8 cellular contexts compared by ENCODE assay signal in the genomic region with DNA sequence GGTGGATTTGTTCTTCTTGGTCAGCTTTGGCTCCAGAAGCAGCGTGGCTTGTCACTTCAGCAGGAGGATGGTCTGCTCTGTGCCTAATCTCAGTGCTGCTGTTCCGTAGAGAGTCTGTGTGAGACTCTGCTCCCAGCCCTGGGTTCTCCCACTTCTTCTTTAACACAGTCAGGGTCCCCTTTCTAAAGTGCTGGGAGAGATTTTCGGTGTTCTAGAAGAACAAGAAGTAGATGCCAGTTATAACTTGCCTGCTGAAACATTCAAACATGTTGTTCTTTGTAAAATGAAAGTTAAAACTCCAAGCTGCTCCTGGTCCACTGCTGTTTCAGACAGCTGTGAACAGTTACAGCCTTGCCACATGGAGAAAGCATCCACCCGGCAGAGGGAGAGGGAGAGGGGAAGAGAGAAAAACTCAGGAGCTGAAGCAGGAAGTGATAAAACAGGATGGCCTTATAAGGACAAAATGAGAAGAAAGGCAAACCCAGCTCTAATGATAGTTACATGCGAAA. TPM values are rescaled to one million over a fixed set of nuclear protein-coding genes. Genes with fewer than 3 reads are reported as not detected.
A peak's percentile ranks its signal among the peaks of the same experiment; 100 is the strongest.
DNase-seq lines count a peak whose midpoint lies in the region; ATAC-seq and TF ChIP-seq lines count a peak whose summit lies in the region.

No MANE protein-coding gene starts in this region.

- POLR2A ChIA-PET in naive thymus-derived CD4-positive, alpha-beta T cell (lab: Charles Lee): interaction anchor here (0.7 to 3.3 kb wide), 9 partner anchors 10 to 163 kb away, joined by 3 to 44 read pairs (median 3); partner anchors contain the start of genes CERS5 and LIMA1

- H3K4me1 ChIP-seq in naive thymus-derived CD4-positive, alpha-beta T cell (ENCODE audit: control insufficient read depth in 2 of 2, insufficient read depth in 2 of 2, low read length in 2 of 2): peaks cover 11 to 23% of the 10 kb centered on the region in 2 donors

- H3K36me3 Mint-ChIP-seq in naive thymus-derived CD4-positive, alpha-beta T cell: peaks cover 0 to 3% (median 1%) of the 10 kb centered on the region in 5 donors
- H3K36me3 Mint-ChIP-seq in activated T-helper 2 cell treated with anti-CD3 and anti-CD28 coated beads, Interferon-gamma antibody, Interleukin-2, Interleukin-4, amounts not matched to agents 10 μg/mL and 5 μg/mL and 100 μg/mL, durations not matched to agents 14 hours and 24 hours and 36 hours (ENCODE audit: low read depth): peaks cover 31% of the 10 kb centered on the region

- TF ChIP-seq CTCF in fibroblast of pulmonary artery (IDR thresholded peaks at IDR 0.05; ENCODE audit: low read length, missing control alignments): peak; percentile 52

- no peaks in the 10 kb centered on the region for H3K27me3 Mint-ChIP-seq in naive thymus-derived CD4-positive, alpha-beta T cell
- no peaks in the 10 kb centered on the region for H3K27me3 Mint-ChIP-seq in activated T-helper 2 cell treated with anti-CD3 and anti-CD28 coated beads, Interferon-gamma antibody, Interleukin-2, Interleukin-4, amounts not matched to agents 10 μg/mL and 5 μg/mL and 100 μg/mL, durations not matched to agents 14 hours and 24 hours and 36 hours (ENCODE audit: low read depth)

- no peaks in the 10 kb centered on the region for H3K9me3 Mint-ChIP-seq in naive thymus-derived CD4-positive, alpha-beta T cell
- no peaks in the 10 kb centered on the region for H3K9me3 Mint-ChIP-seq in activated T-helper 2 cell treated with anti-CD3 and anti-CD28 coated beads, Interferon-gamma antibody, Interleukin-2, Interleukin-4, amounts not matched to agents 10 μg/mL and 5 μg/mL and 100 μg/mL, durations not matched to agents 14 hours and 24 hours and 36 hours

- no peak overlapping the region for H3K27ac Mint-ChIP-seq in naive thymus-derived CD4-positive, alpha-beta T cell
- H3K27ac Mint-ChIP-seq in activated T-helper 2 cell treated with anti-CD3 and anti-CD28 coated beads, Interferon-gamma antibody, Interleukin-2, Interleukin-4, amounts not matched to agents 10 μg/mL and 5 μg/mL and 100 μg/mL, durations not matched to agents 14 hours and 24 hours and 36 hours: no peak overlapping the region

- intact Hi-C loops in naive thymus-derived CD4-positive, alpha-beta T cell (cut with micrococcal nuclease): loop anchor here (1.0 to 5.0 kb wide), 4 partner anchors 35 to 180 kb away; partner anchors contain the start of genes LARP4 (in 2 of the 2), LIMA1 (in 2 of the 2) and SMARCD1 (in 1 of the 2)
- intact Hi-C loops in activated T-helper 2 cell treated with anti-CD3 and anti-CD28 coated beads, Interferon-gamma antibody, Interleukin-2, Interleukin-4, amounts not matched to agents 10 μg/mL and 5 μg/mL and 100 μg/mL, durations not matched to agents 14 hours and 24 hours and 36 hours (cut with micrococcal nuclease): loop anchor here (1.0 to 5.0 kb wide), 3 partner anchors 25 to 180 kb away; partner anchors contain the start of genes CERS5 and LARP4

- H3K4me1 Mint-ChIP-seq in naive thymus-derived CD4-positive, alpha-beta T cell: peaks cover 6 to 42% (median 33%) of the 10 kb centered on the region in 7 donors
- H3K4me1 Mint-ChIP-seq in activated T-helper 2 cell treated with anti-CD3 and anti-CD28 coated beads, Interferon-gamma antibody, Interleukin-2, Interleukin-4, amounts not matched to agents 10 μg/mL and 5 μg/mL and 100 μg/mL, durations not matched to agents 14 hours and 24 hours and 36 hours (ENCODE audit: low read depth): peaks cover 28% of the 10 kb centered on the region

- H3K9me3 ChIP-seq in naive thymus-derived CD4-positive, alpha-beta T cell (ENCODE audit: control insufficient read depth in 2 of 3, low read length in 3 of 3): no peaks in the 10 kb centered on the region

- H3K27me3 ChIP-seq in naive thymus-derived CD4-positive, alpha-beta T cell (ENCODE audit: control insufficient read depth in 2 of 2, insufficient read depth in 2 of 2, low read length in 2 of 2): no peaks in the 10 kb centered on the region

- no peak overlapping the region for H3K4me3 Mint-ChIP-seq in naive thymus-derived CD4-positive, alpha-beta T cell
- no peak overlapping the region for H3K4me3 Mint-ChIP-seq in activated T-helper 2 cell treated with anti-CD3 and anti-CD28 coated beads, Interferon-gamma antibody, Interleukin-2, Interleukin-4, amounts not matched to agents 10 μg/mL and 5 μg/mL and 100 μg/mL, durations not matched to agents 14 hours and 24 hours and 36 hours (ENCODE audit: low read depth)

- DNase-seq in AG20443 (ENCODE audit: low spot score): peak; percentile 85
- DNase-seq in GM19238 (ENCODE audit: insufficient read length, low spot score): peak; percentile 11
- DNase-seq in NCI-H2171 treated with DMSO at 0.1 percent for 48 hours (lab: John Stamatoyannopoulos, UW): peak; percentile 92
- peak; percentile 37 for DNase-seq in activated T-cell treated with anti-CD3 and anti-CD28 coated beads, Interleukin-2, amount 50 U/mL, for 1 hour
- DNase-seq in fibroblast of pulmonary artery (ENCODE audit: low read depth): peak; percentile 94
- DNase-seq in naive thymus-derived CD4-positive, alpha-beta T cell: peak in 8 of 9 donors; percentile 17 to 47 (median 33)
- DNase-seq in activated T-helper 2 cell treated with anti-CD3 and anti-CD28 coated beads, Interferon-gamma antibody, Interleukin-2, Interleukin-4, amounts not matched to agents 10 μg/mL and 5 μg/mL and 100 μg/mL, durations not matched to agents 14 hours and 24 hours and 36 hours (ENCODE audit: low spot score): no peak

- H3K27ac ChIP-seq in naive thymus-derived CD4-positive, alpha-beta T cell (ENCODE audit: low read depth, low read length): peak overlapping the region; percentile 74

- H3K36me3 ChIP-seq in naive thymus-derived CD4-positive, alpha-beta T cell (ENCODE audit: control insufficient read depth in 2 of 3, insufficient read depth in 3 of 3, low read length in 3 of 3): no peaks in the 10 kb centered on the region

- CTCF ChIA-PET in naive thymus-derived CD4-positive, alpha-beta T cell (lab: Charles Lee): interaction anchor here (0.6 to 3.4 kb wide), 6 partner anchors 10 to 147 kb away, joined by 3 to 17 read pairs (median 4); partner anchors contain the start of gene COX14

- peak overlapping the region; percentile 79 for H3K4me3 ChIP-seq in fibroblast of pulmonary artery (replicated peaks; ENCODE audit: low read depth, low read length)
- peak overlapping the region; percentile 70 for H3K4me3 ChIP-seq in naive thymus-derived CD4-positive, alpha-beta T cell (ENCODE audit: low read length)

- peak; percentile 48 for ATAC-seq in naive thymus-derived CD4-positive, alpha-beta T cell
- ATAC-seq in GM21576 (IDR thresholded peaks at IDR 0.05; ENCODE audit: unreplicated experiment): no peak

RNA-seq across cellular contexts. Expression of gene CERS5, which starts 55.2 kb away (rescaled TPM):
- 10 to 100 TPM; 41.0 to 52.2 (median 47.7) TPM for total RNA-seq in naive thymus-derived CD4-positive, alpha-beta T cell
- polyA plus RNA-seq in naive thymus-derived CD4-positive, alpha-beta T cell: 10 to 100 TPM; 33.7 to 38.1 TPM
- 114 and 115 TPM in 2 replicates for total RNA-seq in activated T-helper 2 cell treated with anti-CD3 and anti-CD28 coated beads, Interferon-gamma antibody, Interleukin-2, Interleukin-4, amounts not matched to agents 10 μg/mL and 5 μg/mL and 100 μg/mL, durations not matched to agents 14 hours and 24 hours and 36 hours
